ENCODE assay signal across 8 cellular contexts in the genomic region with DNA sequence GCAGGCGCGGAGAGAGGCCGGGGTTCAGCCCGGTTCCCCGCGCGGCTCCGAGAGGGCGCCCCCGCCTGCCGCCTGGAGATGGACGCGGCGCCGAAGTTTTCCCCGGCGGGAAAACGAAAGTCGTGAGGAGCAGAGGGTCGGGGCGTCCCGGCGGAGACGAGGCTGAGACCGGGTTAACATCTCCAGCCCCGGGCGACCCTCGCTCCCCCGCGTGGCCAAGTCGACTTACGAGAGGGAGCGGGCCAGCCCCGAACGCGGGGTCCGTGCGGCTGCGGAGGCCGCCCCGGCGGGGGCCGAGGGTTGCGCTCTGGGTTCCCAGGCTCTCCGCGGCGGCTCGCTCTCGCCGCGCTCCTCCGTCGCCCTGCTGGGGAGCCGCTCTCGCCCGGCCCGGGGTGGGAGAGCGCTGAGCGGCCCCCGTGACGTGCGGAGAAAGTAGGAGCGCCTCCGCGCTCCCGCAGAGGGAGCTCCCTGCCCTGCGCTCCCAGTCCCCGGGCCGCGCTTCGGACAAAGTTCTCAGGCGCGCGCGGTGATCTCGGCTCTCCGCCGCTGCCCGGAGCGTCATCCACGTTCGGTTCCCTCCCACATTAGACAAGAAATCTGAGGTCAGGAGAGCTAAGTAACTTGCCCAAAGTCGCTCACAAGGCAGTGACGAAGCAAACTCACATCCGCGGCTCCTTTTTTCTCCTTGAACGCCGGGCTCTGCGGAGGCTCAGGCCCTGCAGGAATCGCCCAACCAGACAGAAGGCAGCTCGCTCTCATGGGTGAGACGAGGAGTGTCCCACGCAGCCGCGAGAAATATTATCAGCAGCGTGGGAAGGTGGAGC. TPM values are rescaled to one million over a fixed set of nuclear protein-coding genes. Genes with fewer than 3 reads are reported as not detected.
DNase-seq lines count a peak whose midpoint lies in the region; ATAC-seq and TF ChIP-seq lines count a peak whose summit lies in the region.

No MANE protein-coding gene starts in this region.

- no peaks in the 10 kb centered on the region for H3K36me3 ChIP-seq in ACC112 (ENCODE audit: insufficient read depth, low read length)
- no peaks in the 10 kb centered on the region for H3K36me3 ChIP-seq in Panc1 (ENCODE audit: control insufficient read depth, insufficient read depth, low read length)
- no peaks in the 10 kb centered on the region for H3K36me3 ChIP-seq in gastroesophageal sphincter
- H3K36me3 ChIP-seq in neural progenitor cell: no peaks in the 10 kb centered on the region
- no peaks in the 10 kb centered on the region for H3K36me3 ChIP-seq in tibial artery

- H3K4me3 Mint-ChIP-seq in neural progenitor cell: peak overlapping the region; percentile 91

- no TSS peak for BruUV-seq in Panc1 (replicated peaks; lab: Mats Ljungman, UMichigan)

- H3K9me3 ChIP-seq in Panc1 (ENCODE audit: control insufficient read depth, insufficient read depth, low read depth, low read length) (no peaks in the 10 kb centered on the region), gastroesophageal sphincter (no peaks in the 10 kb centered on the region), neural progenitor cell (ENCODE audit: low read depth) (no peaks in the 10 kb centered on the region), tibial artery (no peaks in the 10 kb centered on the region)

- TF ChIP-seq EP300 in gastroesophageal sphincter (IDR thresholded peaks at IDR 0.05): no peak

- WGBS in gastroesophageal sphincter (ENCODE audit: low coverage in 1 of 2), 2 donors: 0 to 1% methylated on average over 3 to 18 of the region's 96 CpGs

- no peaks in the 10 kb centered on the region for H3K27me3 ChIP-seq in ACC112 (ENCODE audit: insufficient read depth, low read length)
- H3K27me3 ChIP-seq in Panc1 (ENCODE audit: control insufficient read depth, insufficient read depth, low read length): no peaks in the 10 kb centered on the region; the same call in 1 of the 2 replicates
- no peaks in the 10 kb centered on the region for H3K27me3 ChIP-seq in gastroesophageal sphincter
- peaks cover 52% of the 10 kb centered on the region for H3K27me3 ChIP-seq in neural progenitor cell
- no peaks in the 10 kb centered on the region for H3K27me3 ChIP-seq in tibial artery

- H2AFZ ChIP-seq in ACC112 (ENCODE audit: low read length, unreplicated experiment) (peak overlapping the region; percentile 99), neural progenitor cell (replicated peaks) (peak overlapping the region; percentile 93)

- peak overlapping the region; percentile 72 for H3K27ac ChIP-seq in ACC112 (ENCODE audit: low read depth, low read length)
- peak overlapping the region; percentile 51 for H3K27ac ChIP-seq in Panc1 (ENCODE audit: low read length)
- peak overlapping the region; percentile 81 to 97 (median 96) for H3K27ac ChIP-seq in gastroesophageal sphincter
- no peak overlapping the region for H3K27ac ChIP-seq in neural progenitor cell
- peak overlapping the region; percentile 93 to 98 for H3K27ac ChIP-seq in tibial artery

- no peak overlapping the region for H3K9ac ChIP-seq in neural progenitor cell

- POLR2A ChIA-PET in Panc1 (lab: Charles Lee): interaction anchor here (0.5 to 0.6 kb wide), 2 partner anchors 283 kb away, joined by 4 to 6 read pairs; a partner anchor contains a TSS

- H3K27me3 Mint-ChIP-seq in neural progenitor cell (ENCODE audit: insufficient read depth, low read depth): peaks cover 13% of the 10 kb centered on the region

- peaks cover 39% of the 10 kb centered on the region for H3K4me1 Mint-ChIP-seq in neural progenitor cell

- peak; percentile 31 for ATAC-seq in GM19023 (IDR thresholded peaks at IDR 0.05; ENCODE audit: unreplicated experiment)
- peak; percentile 73 for ATAC-seq in Panc1
- ATAC-seq in gastroesophageal sphincter: peak; percentile 60

- peak overlapping the region; percentile 84 for H3K4me2 ChIP-seq in neural progenitor cell

- peak overlapping the region; percentile 88 for H3K4me3 ChIP-seq in ACC112 (ENCODE audit: low read depth, low read length)
- peak overlapping the region; percentile 53 to 61 for H3K4me3 ChIP-seq in Panc1 (ENCODE audit: low read depth in 2 of 2, low read length in 2 of 2)
- peak overlapping the region; percentile 56 to 92 for H3K4me3 ChIP-seq in gastroesophageal sphincter
- H3K4me3 ChIP-seq in neural progenitor cell: peak overlapping the region; percentile 75
- peak overlapping the region; percentile 79 to 95 for H3K4me3 ChIP-seq in tibial artery

- in situ Hi-C loops in Panc1 (cut with HindIII; ENCODE audit: low pct_unique_long_range_greater_than_20kb, low sequenced_read_pairs): no loop called here

- peak; percentile 56 to 59 for TF ChIP-seq POLR2A in gastroesophageal sphincter (IDR thresholded peaks at IDR 0.05)

- H3K79me2 ChIP-seq in ACC112 (ENCODE audit: control insufficient read depth, insufficient read depth, low read length, unreplicated experiment): no peaks in the 10 kb centered on the region
- no peaks in the 10 kb centered on the region for H3K79me2 ChIP-seq in neural progenitor cell (ENCODE audit: low read depth)

- H3K36me3 Mint-ChIP-seq in neural progenitor cell: no peaks in the 10 kb centered on the region

- DNase-seq in Panc1 (ENCODE audit: low read depth, low spot score) (no peak), neural progenitor cell (ENCODE audit: low spot score) (peak; percentile 80), tibial artery (peak; percentile 34 to 81), NCI-H446 treated with DMSO at 0.1 percent for 48 hours (lab: John Stamatoyannopoulos, UW) (no peak)
- peak; percentile 55 for DNase-seq in activated naive CD4-positive, alpha-beta T cell treated with Interleukin-2 at 50 U/mL for 16 hours

- H4K20me1 ChIP-seq in neural progenitor cell (ENCODE audit: low read depth): peaks cover 7% of the 10 kb centered on the region

- no peaks in the 10 kb centered on the region for H3K9me3 Mint-ChIP-seq in neural progenitor cell

- no peak overlapping the region for H3K27ac Mint-ChIP-seq in neural progenitor cell

- intact Hi-C loops in Panc1 (cut with micrococcal nuclease; ENCODE audit: unreplicated experiment) (loop anchor here (2.0 to 5.0 kb wide), 2 partner anchors 211 to 284 kb away; a partner anchor contains a TSS), tibial artery (cut with DNase I; ENCODE audit: low total_unique reads) (loop anchor here (5.0 to 10.0 kb wide), 3 partner anchors 181 to 459 kb away; a partner anchor contains a TSS)

- peaks cover 29% of the 10 kb centered on the region for H3F3A ChIP-seq in neural progenitor cell (ENCODE audit: low read depth)

- H3K4me1 ChIP-seq in ACC112 (ENCODE audit: control insufficient read depth, insufficient read depth, low read length, unreplicated experiment) (peaks cover 14% of the 10 kb centered on the region), Panc1 (ENCODE audit: control insufficient read depth, insufficient read depth, low read length) (peaks cover 8% of the 10 kb centered on the region), gastroesophageal sphincter (peaks cover 0 to 60% (median 11%) of the 10 kb centered on the region in 3 donors), neural progenitor cell (peaks cover 15% of the 10 kb centered on the region), tibial artery (peaks cover 0 to 45% (median 15%) of the 10 kb centered on the region in 4 donors)

- CTCF ChIA-PET in Panc1 (lab: Charles Lee): no interaction called here

- TF ChIP-seq CTCF in Panc1 (IDR thresholded peaks at IDR 0.05) (peak; percentile 75), gastroesophageal sphincter (IDR thresholded peaks at IDR 0.05) (peak in 3 of 4 experiments; percentile 4 to 41 (median 21)), neural progenitor cell (IDR thresholded peaks at IDR 0.05) (peak; percentile 15), tibial artery (IDR thresholded peaks at IDR 0.05) (peak in 1 of 2 experiments; percentile 3)

RNA-seq across cellular contexts. Expression of a gene that starts 1.1 kb away (rescaled TPM):
- total RNA-seq in Panc1 (2021; ENCODE audit: unreplicated experiment): 0.33 TPM
- polyA plus RNA-seq in Panc1 (2012; ENCODE audit: insufficient read length): 0.15 TPM
- 10 to 100 TPM in 1 of 4 donors, 1 to 10 TPM in 3; 4.0 to 14.3 (median 6.0) TPM for total RNA-seq in gastroesophageal sphincter
- total RNA-seq in neural progenitor cell (ENCODE audit: low replicate concordance): 0.17 and 0.25 TPM in 2 replicates

Comparison
In these comparisons a context has a peak if more than half of its experiments do, and no peak if none do; other contexts are left out.
1. DNase-seq: peak in activated naive CD4-positive, alpha-beta T cell treated with Interleukin-2 at 50 U/mL for 16 hours (single experiment), neural progenitor cell (single experiment) and tibial artery (2 of 2); none in Panc1 (single experiment) and NCI-H446 treated with DMSO at 0.1 percent for 48 hours (single experiment).
2. Peak in every context shown above with its lines, with median percentiles within 50 percentile points of each other: H3K4me3 ChIP-seq and ATAC-seq.